Comparison of ENCODE assay signal across 12 cellular contexts in genomic region chr18:8176554-8176953, GRCh38.
DNase-seq lines count a peak whose midpoint lies in the region; ATAC-seq and TF ChIP-seq lines count a peak whose summit lies in the region.
"Had no signal": no experiment of that assay in that cellular context is flagged by ENCODE, and none has a peak within 500 bp of the region (broad histone marks: within the 10 kb centered on the region; RNA-seq: fewer than 3 reads in every experiment).

No MANE protein-coding gene starts in this region.

- TF ChIP-seq CTCF in fibroblast of mammary gland (conservative IDR thresholded peaks at IDR 0.05; ENCODE audit: control insufficient read depth, insufficient read depth, low read depth, low read length) (no peak), spleen (IDR thresholded peaks at IDR 0.05 in 8 of 11, conservative IDR thresholded peaks at IDR 0.05 in 3 of 11) (no peak)

- H3K4me1 ChIP-seq in mesodermal cell (ENCODE audit: control insufficient read depth, insufficient read depth, low read length, poor library complexity, severe bottlenecking) (peaks cover 5% of the 10 kb centered on the region), spleen (peaks cover 0 to 21% (median 13%) of the 10 kb centered on the region in 6 donors)

- H3K27ac ChIP-seq in mesodermal cell (ENCODE audit: low read depth, low read length, severe bottlenecking) (peak overlapping the region; percentile 73), spleen (peak overlapping the region in 6 of 8 donors; percentile 9 to 47 (median 24))
- H3K27ac ChIP-seq: parathyroid adenoma had no signal

- no peaks in the 10 kb centered on the region for H3K36me3 Mint-ChIP-seq in activated T-cell treated with anti-CD3 and anti-CD28 coated beads, Interleukin-2, amount 50 U/mL, for 24 hours (ENCODE audit: low read depth)
- H3K36me3 Mint-ChIP-seq: activated naive CD8-positive, alpha-beta T cell had no signal

- H3K9me3 ChIP-seq in mesodermal cell (ENCODE audit: control insufficient read depth, low read length), result peaks cover 3% of the 10 kb centered on the region
- H3K9me3 ChIP-seq in spleen, result peaks cover 0 to 13% (median 0%) of the 10 kb centered on the region in 8 donors
- H3K9me3 ChIP-seq: SK-N-SH had no signal

- H3K4me1 Mint-ChIP-seq in activated T-cell treated with anti-CD3 and anti-CD28 coated beads, Interleukin-2, amount 50 U/mL, for 24 hours (ENCODE audit: low read depth), result no peaks in the 10 kb centered on the region

- no peaks in the 10 kb centered on the region for H3K27me3 Mint-ChIP-seq in activated T-cell treated with anti-CD3 and anti-CD28 coated beads, Interleukin-2, amount 50 U/mL, for 24 hours
- H3K27me3 Mint-ChIP-seq: activated naive CD8-positive, alpha-beta T cell had no signal

- intact Hi-C loops in spleen (cut with DNase I; ENCODE audit: low total_unique reads), result no loop called here

- H3K27ac Mint-ChIP-seq in activated T-cell treated with anti-CD3 and anti-CD28 coated beads, Interleukin-2, amount 50 U/mL, for 24 hours, result no peak overlapping the region
- H3K27ac Mint-ChIP-seq: activated naive CD8-positive, alpha-beta T cell had no signal

- H3K4me3 Mint-ChIP-seq in activated T-cell treated with anti-CD3 and anti-CD28 coated beads, Interleukin-2, amount 50 U/mL, for 24 hours, result no peak overlapping the region
- H3K4me3 Mint-ChIP-seq: activated naive CD8-positive, alpha-beta T cell had no signal

- H3K4me3 ChIP-seq in fibroblast of mammary gland (ENCODE audit: control insufficient read depth, low read depth, low read length) (no peak overlapping the region), mesodermal cell (ENCODE audit: extremely low read depth, insufficient read depth, low read length, poor library complexity, severe bottlenecking) (no peak overlapping the region), spleen (no peak overlapping the region)

- no peak for ATAC-seq in GM19035 (IDR thresholded peaks at IDR 0.05; ENCODE audit: unreplicated experiment)

- H3K36me3 ChIP-seq in mesodermal cell (ENCODE audit: control insufficient read depth, insufficient read depth, low read length) (no peaks in the 10 kb centered on the region), spleen (no peaks in the 10 kb centered on the region)

- DNase-seq in NCI-H69 (lab: John Stamatoyannopoulos, UW) (peak; percentile 55), fibroblast of mammary gland (ENCODE audit: low read depth) (peak; percentile 21), spleen (no peak), T1000 (lab: John Stamatoyannopoulos, UW) (no peak)
- no peak for DNase-seq in activated T-cell treated with anti-CD3 and anti-CD28 coated beads, Interleukin-2, amount 50 U/mL, for 24 hours
- DNase-seq: activated T-cell treated with anti-CD3 and anti-CD28 coated beads, Interleukin-2, amount 50 U/mL, for 1 hour; effector memory CD4-positive, alpha-beta T cell; SK-N-SH had no signal

- TF ChIP-seq POLR2A in spleen (IDR thresholded peaks at IDR 0.05), result no peak

- no peaks in the 10 kb centered on the region for H3K27me3 ChIP-seq in spleen (replicated peaks in 1 of 7)

- H3K9me3 Mint-ChIP-seq in activated T-cell treated with anti-CD3 and anti-CD28 coated beads, Interleukin-2, amount 50 U/mL, for 24 hours, result peaks cover 13% of the 10 kb centered on the region

- WGBS in mesodermal cell (ENCODE audit: insufficient coverage in 2 of 2), 2 experiments, result 50 to 56% methylated on average over 4 of the region's 4 CpGs
- WGBS in spleen, 5 donors, result 58 to 72% (median 64%) methylated on average over 4 of the region's 4 CpGs

Comparison
In these comparisons a context has a peak if more than half of its experiments do, and no peak if none do; other contexts are left out.
1. DNase-seq: peak in NCI-H69 (single experiment) and fibroblast of mammary gland (single experiment); none in spleen (single experiment), activated T-cell treated with anti-CD3 and anti-CD28 coated beads, Interleukin-2, amount 50 U/mL, for 24 hours (single experiment) and T1000 (single experiment).